In the genomic region with DNA sequence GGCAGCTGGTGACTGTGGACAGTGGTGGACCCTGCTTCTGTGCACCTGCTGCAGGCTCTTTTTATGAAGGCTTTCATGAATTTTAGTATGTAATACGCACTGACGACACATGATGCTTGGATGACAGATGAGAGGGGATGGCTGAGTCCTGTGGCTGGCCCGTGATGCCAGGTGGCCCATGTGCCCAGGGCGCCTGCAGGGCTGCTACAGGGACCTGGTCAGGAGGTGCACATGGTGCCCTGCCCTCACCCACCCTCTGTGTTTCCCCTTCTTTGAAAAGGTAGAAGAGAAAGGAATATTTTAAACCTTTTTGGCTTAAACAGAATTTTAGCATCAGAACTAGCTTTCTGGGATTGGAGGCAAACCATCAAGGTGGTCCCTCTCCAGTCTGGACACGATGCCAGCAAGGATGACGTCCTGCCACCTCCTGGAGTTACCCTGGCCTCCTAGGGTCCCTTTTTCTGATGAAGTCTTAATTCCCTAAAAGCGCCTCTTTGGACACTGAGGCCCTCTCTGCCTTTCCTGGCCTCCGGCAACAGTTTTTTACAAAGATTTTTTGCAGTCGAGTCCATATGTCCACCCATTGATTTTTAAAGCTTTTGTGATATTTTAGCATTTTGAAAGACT, we compare ENCODE assay signal across 1 cellular context.
TF ChIP-seq lines count a peak whose summit lies in the region.

No MANE protein-coding gene starts in this region.

TF ChIP-seq in K562, 482 proteins besides CTCF, POLR2A, EP300 and RAD21 (continued from another document):
- TF ChIP-seq, protein P1, sequence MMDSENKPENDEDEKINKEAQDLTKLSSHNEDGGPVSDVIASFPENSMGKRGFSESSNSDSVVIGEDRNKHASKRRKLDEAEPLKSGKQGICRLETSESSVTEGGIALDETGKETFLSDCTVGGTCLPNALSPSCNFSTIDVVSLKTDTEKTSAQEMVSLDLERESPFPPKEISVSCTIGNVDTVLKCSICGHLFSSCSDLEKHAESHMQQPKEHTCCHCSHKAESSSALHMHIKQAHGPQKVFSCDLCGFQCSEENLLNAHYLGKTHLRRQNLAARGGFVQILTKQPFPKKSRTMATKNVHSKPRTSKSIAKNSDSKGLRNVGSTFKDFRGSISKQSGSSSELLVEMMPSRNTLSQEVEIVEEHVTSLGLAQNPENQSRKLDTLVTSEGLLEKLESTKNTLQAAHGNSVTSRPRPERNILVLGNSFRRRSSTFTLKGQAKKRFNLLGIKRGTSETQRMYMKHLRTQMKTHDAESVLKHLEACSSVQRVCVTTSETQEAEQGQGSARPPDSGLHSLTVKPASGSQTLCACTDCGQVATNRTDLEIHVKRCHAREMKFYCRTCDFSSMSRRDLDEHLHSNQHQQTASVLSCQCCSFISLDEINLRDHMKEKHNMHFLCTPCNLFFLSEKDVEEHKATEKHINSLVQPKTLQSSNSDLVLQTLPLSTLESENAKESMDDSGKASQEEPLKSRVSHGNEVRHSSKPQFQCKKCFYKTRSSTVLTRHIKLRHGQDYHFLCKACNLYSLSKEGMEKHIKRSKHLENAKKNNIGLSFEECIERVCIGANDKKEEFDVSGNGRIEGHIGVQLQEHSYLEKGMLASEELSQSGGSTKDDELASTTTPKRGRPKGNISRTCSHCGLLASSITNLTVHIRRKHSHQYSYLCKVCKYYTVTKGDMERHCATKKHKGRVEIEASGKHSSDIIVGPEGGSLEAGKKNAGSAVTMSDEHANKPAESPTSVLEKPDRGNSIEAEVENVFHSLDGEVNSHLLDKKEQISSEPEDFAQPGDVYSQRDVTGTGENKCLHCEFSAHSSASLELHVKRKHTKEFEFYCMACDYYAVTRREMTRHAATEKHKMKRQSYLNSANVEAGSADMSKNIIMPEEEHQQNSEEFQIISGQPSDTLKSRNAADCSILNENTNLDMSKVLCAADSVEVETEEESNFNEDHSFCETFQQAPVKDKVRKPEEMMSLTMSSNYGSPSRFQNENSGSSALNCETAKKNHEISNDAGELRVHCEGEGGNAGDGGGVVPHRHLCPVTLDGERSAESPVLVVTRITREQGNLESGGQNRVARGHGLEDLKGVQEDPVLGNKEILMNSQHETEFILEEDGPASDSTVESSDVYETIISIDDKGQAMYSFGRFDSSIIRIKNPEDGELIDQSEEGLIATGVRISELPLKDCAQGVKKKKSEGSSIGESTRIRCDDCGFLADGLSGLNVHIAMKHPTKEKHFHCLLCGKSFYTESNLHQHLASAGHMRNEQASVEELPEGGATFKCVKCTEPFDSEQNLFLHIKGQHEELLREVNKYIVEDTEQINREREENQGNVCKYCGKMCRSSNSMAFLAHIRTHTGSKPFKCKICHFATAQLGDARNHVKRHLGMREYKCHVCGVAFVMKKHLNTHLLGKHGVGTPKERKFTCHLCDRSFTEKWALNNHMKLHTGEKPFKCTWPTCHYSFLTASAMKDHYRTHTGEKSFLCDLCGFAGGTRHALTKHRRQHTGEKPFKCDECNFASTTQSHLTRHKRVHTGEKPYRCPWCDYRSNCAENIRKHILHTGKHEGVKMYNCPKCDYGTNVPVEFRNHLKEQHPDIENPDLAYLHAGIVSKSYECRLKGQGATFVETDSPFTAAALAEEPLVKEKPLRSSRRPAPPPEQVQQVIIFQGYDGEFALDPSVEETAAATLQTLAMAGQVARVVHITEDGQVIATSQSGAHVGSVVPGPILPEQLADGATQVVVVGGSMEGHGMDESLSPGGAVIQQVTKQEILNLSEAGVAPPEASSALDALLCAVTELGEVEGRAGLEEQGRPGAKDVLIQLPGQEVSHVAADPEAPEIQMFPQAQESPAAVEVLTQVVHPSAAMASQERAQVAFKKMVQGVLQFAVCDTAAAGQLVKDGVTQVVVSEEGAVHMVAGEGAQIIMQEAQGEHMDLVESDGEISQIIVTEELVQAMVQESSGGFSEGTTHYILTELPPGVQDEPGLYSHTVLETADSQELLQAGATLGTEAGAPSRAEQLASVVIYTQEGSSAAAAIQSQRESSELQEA (IDR thresholded peaks at IDR 0.05; ENCODE audit: low read depth): no peak
- TF ChIP-seq, protein P2, sequence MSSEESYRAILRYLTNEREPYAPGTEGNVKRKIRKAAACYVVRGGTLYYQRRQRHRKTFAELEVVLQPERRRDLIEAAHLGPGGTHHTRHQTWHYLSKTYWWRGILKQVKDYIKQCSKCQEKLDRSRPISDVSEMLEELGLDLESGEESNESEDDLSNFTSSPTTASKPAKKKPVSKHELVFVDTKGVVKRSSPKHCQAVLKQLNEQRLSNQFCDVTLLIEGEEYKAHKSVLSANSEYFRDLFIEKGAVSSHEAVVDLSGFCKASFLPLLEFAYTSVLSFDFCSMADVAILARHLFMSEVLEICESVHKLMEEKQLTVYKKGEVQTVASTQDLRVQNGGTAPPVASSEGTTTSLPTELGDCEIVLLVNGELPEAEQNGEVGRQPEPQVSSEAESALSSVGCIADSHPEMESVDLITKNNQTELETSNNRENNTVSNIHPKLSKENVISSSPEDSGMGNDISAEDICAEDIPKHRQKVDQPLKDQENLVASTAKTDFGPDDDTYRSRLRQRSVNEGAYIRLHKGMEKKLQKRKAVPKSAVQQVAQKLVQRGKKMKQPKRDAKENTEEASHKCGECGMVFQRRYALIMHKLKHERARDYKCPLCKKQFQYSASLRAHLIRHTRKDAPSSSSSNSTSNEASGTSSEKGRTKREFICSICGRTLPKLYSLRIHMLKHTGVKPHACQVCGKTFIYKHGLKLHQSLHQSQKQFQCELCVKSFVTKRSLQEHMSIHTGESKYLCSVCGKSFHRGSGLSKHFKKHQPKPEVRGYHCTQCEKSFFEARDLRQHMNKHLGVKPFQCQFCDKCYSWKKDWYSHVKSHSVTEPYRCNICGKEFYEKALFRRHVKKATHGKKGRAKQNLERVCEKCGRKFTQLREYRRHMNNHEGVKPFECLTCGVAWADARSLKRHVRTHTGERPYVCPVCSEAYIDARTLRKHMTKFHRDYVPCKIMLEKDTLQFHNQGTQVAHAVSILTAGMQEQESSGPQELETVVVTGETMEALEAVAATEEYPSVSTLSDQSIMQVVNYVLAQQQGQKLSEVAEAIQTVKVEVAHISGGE (CRISPR knock-in tag; IDR thresholded peaks at IDR 0.05): no peak
- TF ChIP-seq NCOA1 (IDR thresholded peaks at IDR 0.05; ENCODE audit: low read depth): no peak
- no peak for TF ChIP-seq BACH1 (tag; IDR thresholded peaks at IDR 0.05)
